ENCODE assay signal across 8 cellular contexts in the genomic region with DNA sequence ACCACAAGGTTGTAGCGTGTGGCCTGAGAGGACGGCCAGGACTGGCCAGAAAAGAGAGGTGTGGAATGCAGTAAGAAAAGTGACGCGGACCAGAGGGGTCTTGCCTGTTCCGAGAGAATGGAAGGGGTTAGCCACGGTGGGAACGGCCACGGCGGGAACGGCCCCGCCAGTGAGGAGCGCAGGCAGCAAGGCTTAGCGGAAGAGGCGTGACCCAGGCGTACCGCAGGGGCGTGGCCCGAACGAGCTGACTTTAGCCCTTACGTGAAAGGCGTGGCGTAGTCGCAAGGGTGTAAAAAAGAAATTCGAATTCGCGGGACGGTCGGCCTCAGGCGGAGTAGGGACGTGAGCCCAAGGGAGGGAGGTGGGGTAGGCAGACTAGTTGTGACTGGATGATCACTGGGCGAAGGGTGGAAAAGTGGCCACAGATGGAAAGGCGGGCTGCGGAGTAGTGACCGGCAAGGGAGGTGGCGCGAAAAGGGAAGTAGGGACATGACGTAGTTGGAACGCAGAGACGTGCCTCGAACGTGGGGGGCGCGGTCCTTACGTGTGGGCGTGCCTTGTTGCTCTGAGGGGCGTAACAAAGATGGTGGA. TPM values are rescaled to one million over a fixed set of nuclear protein-coding genes. Genes with fewer than 3 reads are reported as not detected.
DNase-seq lines count a peak whose midpoint lies in the region; ATAC-seq and TF ChIP-seq lines count a peak whose summit lies in the region.

No MANE protein-coding gene starts in this region.

- no peaks in the 10 kb centered on the region for H3K36me3 Mint-ChIP-seq in neural progenitor cell

- peak; percentile 84 for ATAC-seq in foreskin keratinocyte

- no peaks in the 10 kb centered on the region for H3K9me3 Mint-ChIP-seq in neural progenitor cell

- peak; percentile 87 for DNase-seq in H7
- peak; percentile 70 for DNase-seq in RWPE1 (ENCODE audit: low spot score)
- peak; percentile 84 for DNase-seq in activated effector memory CD4-positive, alpha-beta T cell treated with Interleukin-2 at 50 U/mL for 16 hours
- peak; percentile 83 to 91 for DNase-seq in foreskin keratinocyte
- peak; percentile 91 for DNase-seq in neural progenitor cell (ENCODE audit: low spot score)

- H3K27me3 Mint-ChIP-seq in neural progenitor cell (ENCODE audit: insufficient read depth, low read depth): peaks cover 2% of the 10 kb centered on the region

- H3K9ac ChIP-seq in ES-I3 (ENCODE audit: low read depth, low read length) (peak overlapping the region; percentile 94), Loucy (ENCODE audit: low read depth, low read length, poor library complexity, severe bottlenecking) (peak overlapping the region; percentile 92), neural progenitor cell (peak overlapping the region; percentile 53), stomach smooth muscle (ENCODE audit: low read length in 2 of 2) (peak overlapping the region; percentile 94 to 99)

- no peaks in the 10 kb centered on the region for H3K9me2 ChIP-seq in Loucy (replicated peaks; ENCODE audit: low read depth, low read length)

- peaks cover 40% of the 10 kb centered on the region for H3K79me2 ChIP-seq in Loucy (ENCODE audit: insufficient read depth, low read length)
- peaks cover 39% of the 10 kb centered on the region for H3K79me2 ChIP-seq in neural progenitor cell (ENCODE audit: low read depth)

- peak overlapping the region; percentile 86 for H3K4me2 ChIP-seq in Loucy (ENCODE audit: low read depth, low read length, poor library complexity, severe bottlenecking)
- H3K4me2 ChIP-seq in neural progenitor cell: peak overlapping the region; percentile 78

- no peak overlapping the region for H3K4me3 Mint-ChIP-seq in neural progenitor cell

- H4K20me1 ChIP-seq in Loucy (ENCODE audit: insufficient read depth, low read length, poor library complexity, severe bottlenecking): peaks cover 20% of the 10 kb centered on the region
- H4K20me1 ChIP-seq in neural progenitor cell (ENCODE audit: low read depth): no peaks in the 10 kb centered on the region

- H3K27me3 ChIP-seq in H7 (ENCODE audit: control insufficient read depth, insufficient read depth, low read length): no peaks in the 10 kb centered on the region
- H3K27me3 ChIP-seq in Loucy (ENCODE audit: insufficient read depth, low read length, poor library complexity, severe bottlenecking): no peaks in the 10 kb centered on the region
- no peaks in the 10 kb centered on the region for H3K27me3 ChIP-seq in foreskin keratinocyte
- H3K27me3 ChIP-seq in neural progenitor cell: no peaks in the 10 kb centered on the region
- no peaks in the 10 kb centered on the region for H3K27me3 ChIP-seq in stomach smooth muscle (ENCODE audit: control insufficient read depth in 1 of 2, insufficient read depth in 2 of 2, low read length in 2 of 2)

- H3K27ac Mint-ChIP-seq in neural progenitor cell: no peak overlapping the region

- H3K36me3 ChIP-seq in ES-I3 (ENCODE audit: insufficient read depth, low read length) (peaks cover 3% of the 10 kb centered on the region; the same call in 1 of the 2 replicates), H7 (replicated peaks; ENCODE audit: control insufficient read depth, insufficient read depth, low read length) (no peaks in the 10 kb centered on the region; the same call in 1 of the 2 replicates), Loucy (ENCODE audit: insufficient read depth, low read length) (no peaks in the 10 kb centered on the region), neural progenitor cell (no peaks in the 10 kb centered on the region), stomach smooth muscle (ENCODE audit: control insufficient read depth in 2 of 2, insufficient read depth in 2 of 2, low read length in 2 of 2) (peaks cover 5% of the 10 kb centered on the region in 2 donors)

- CTCF ChIA-PET in RWPE1 (lab: Yijun Ruan, JAX): no interaction called here

- peaks cover 17% of the 10 kb centered on the region for H3K4me1 Mint-ChIP-seq in neural progenitor cell

- H2AFZ ChIP-seq in Loucy (ENCODE audit: low read length): peak overlapping the region; percentile 90
- peak overlapping the region; percentile 98 for H2AFZ ChIP-seq in neural progenitor cell (replicated peaks)

- H3F3A ChIP-seq in Loucy (ENCODE audit: low read depth) (no peaks in the 10 kb centered on the region), neural progenitor cell (ENCODE audit: low read depth) (peaks cover 8% of the 10 kb centered on the region)

- H3K4me3 ChIP-seq in H7 (ENCODE audit: insufficient read depth, low read depth, low read length): peak overlapping the region; percentile 70
- peak overlapping the region; percentile 91 for H3K4me3 ChIP-seq in Loucy (ENCODE audit: low read length, poor library complexity, severe bottlenecking)
- H3K4me3 ChIP-seq in neural progenitor cell: peak overlapping the region; percentile 74
- peak overlapping the region; percentile 80 to 99 for H3K4me3 ChIP-seq in stomach smooth muscle (ENCODE audit: low read length in 2 of 2)

- H3K9me3 ChIP-seq in ES-I3 (ENCODE audit: control insufficient read depth, insufficient read depth, low read length): no peaks in the 10 kb centered on the region
- no peaks in the 10 kb centered on the region for H3K9me3 ChIP-seq in Loucy (ENCODE audit: insufficient read depth, low read depth, low read length)
- H3K9me3 ChIP-seq in neural progenitor cell (ENCODE audit: low read depth): no peaks in the 10 kb centered on the region
- no peaks in the 10 kb centered on the region for H3K9me3 ChIP-seq in stomach smooth muscle (ENCODE audit: control insufficient read depth in 2 of 2, low read length in 2 of 2)

- H3K27ac ChIP-seq in RWPE1 (peak overlapping the region; percentile 93), foreskin keratinocyte (peak overlapping the region; percentile 99), neural progenitor cell (peak overlapping the region; percentile 86), stomach smooth muscle (ENCODE audit: low read length) (peak overlapping the region; percentile 99)

- POLR2A ChIA-PET in RWPE1 (lab: Yijun Ruan, JAX; ENCODE audit: low non-redundant PET): interaction anchor here (0.6 kb wide), 1 partner anchor 85 kb away, joined by 3 read pairs; no protein-coding TSS in a partner anchor

- peaks cover 6% of the 10 kb centered on the region; the same call in 1 of the 2 replicates for H3K4me1 ChIP-seq in ES-I3 (ENCODE audit: insufficient read depth, low read length)
- H3K4me1 ChIP-seq in Loucy (ENCODE audit: insufficient read depth, low read length, poor library complexity, severe bottlenecking): peaks cover 5% of the 10 kb centered on the region
- H3K4me1 ChIP-seq in foreskin keratinocyte: no peaks in the 10 kb centered on the region
- no peaks in the 10 kb centered on the region for H3K4me1 ChIP-seq in neural progenitor cell
- H3K4me1 ChIP-seq in stomach smooth muscle (ENCODE audit: control insufficient read depth, insufficient read depth, low read length): peaks cover 16% of the 10 kb centered on the region

- TF ChIP-seq CTCF in Loucy (conservative IDR thresholded peaks at IDR 0.05; ENCODE audit: low read length) (no peak), RWPE1 (conservative IDR thresholded peaks at IDR 0.05; ENCODE audit: low read depth) (no peak), foreskin keratinocyte (conservative IDR thresholded peaks at IDR 0.05) (no peak), neural progenitor cell (IDR thresholded peaks at IDR 0.05) (no peak)

RNA-seq across cellular contexts. Expression of a gene that starts 10.4 kb away (rescaled TPM):
- 0.73 and 2.7 TPM in 2 replicates for total RNA-seq in H7 (2014; rRNA removed; shearing (Covaris generic))
- total RNA-seq in foreskin keratinocyte (0.32 and 0.37 TPM in 2 replicates), neural progenitor cell (ENCODE audit: low replicate concordance) (2.0 and 3.5 TPM in 2 replicates)
- 0.32 and 0.50 TPM in 2 replicates for polyA plus RNA-seq in foreskin keratinocyte

Comparison
In these comparisons a context has a peak if more than half of its experiments do, and no peak if none do; other contexts are left out.
1. Peak in every context shown above with its lines: DNase-seq, ATAC-seq, H3K4me3 ChIP-seq and H3K27ac ChIP-seq.